In the genomic region with DNA sequence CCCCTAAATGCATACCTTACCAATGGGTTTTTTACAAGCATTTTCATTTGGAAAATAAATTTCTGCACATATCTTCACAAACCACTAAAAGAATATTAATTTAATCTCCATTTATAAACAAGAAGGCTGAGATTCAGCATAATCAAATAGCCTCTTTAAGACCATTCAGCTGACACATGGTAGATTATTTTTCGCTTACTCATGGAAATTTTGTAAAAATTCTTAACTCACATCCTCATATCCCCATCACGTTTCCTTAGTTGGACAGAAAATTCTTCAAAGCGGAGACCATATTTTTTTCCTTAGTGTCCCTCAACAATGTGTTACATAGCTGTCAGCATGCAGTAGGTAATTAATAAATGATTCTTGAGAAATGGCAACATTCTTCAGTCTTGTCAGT, we compare ENCODE assay signal across 21 cellular contexts.
"Had no signal": no experiment of that assay in that cellular context is flagged by ENCODE, and none has a peak within 500 bp of the region (broad histone marks: within the 10 kb centered on the region; RNA-seq: fewer than 3 reads in every experiment).

No MANE protein-coding gene starts in this region.

- H3K27ac ChIP-seq: coronary artery, dorsolateral prefrontal cortex, esophagus muscularis mucosa, foreskin keratinocyte, gastroesophageal sphincter, heart left ventricle, left lung, lower lobe of right lung had no signal

- ATAC-seq: foreskin keratinocyte, gastroesophageal sphincter, heart left ventricle, left cardiac atrium, left lung, left ventricle myocardium superior, lower lobe of right lung, mucosa of descending colon had no signal

- H3K4me3 ChIP-seq: coronary artery, dorsolateral prefrontal cortex, esophagus muscularis mucosa, gastroesophageal sphincter, heart left ventricle, left lung, lower lobe of right lung, mucosa of descending colon had no signal

- H3K4me1 ChIP-seq: esophagus muscularis mucosa, foreskin keratinocyte, gastroesophageal sphincter, heart left ventricle, left lung, lower lobe of right lung had no signal

- DNase-seq: dermis blood vessel endothelial cell; dorsolateral prefrontal cortex; effector CD4-positive, alpha-beta T cell; effector memory CD4-positive, alpha-beta T cell; foreskin keratinocyte; heart left ventricle; hippocampal formation; left cardiac atrium; left lung; left ventricle myocardium superior; lower lobe of right lung; mesenchymal stem cell; mucosa of descending colon; naive B cell had no signal

- H3K36me3 ChIP-seq: esophagus muscularis mucosa, gastroesophageal sphincter, heart left ventricle, left lung, lower lobe of right lung had no signal

- H3K9me3 ChIP-seq: esophagus muscularis mucosa, gastroesophageal sphincter, lower lobe of right lung, mucosa of descending colon had no signal

- H3K27me3 ChIP-seq: dorsolateral prefrontal cortex, esophagus muscularis mucosa, foreskin keratinocyte, gastroesophageal sphincter, heart left ventricle, left lung had no signal

- FAIRE-seq: colon, endothelial cell of umbilical vein, frontal cortex, islet of Langerhans had no signal
